In genomic region chr17:44219636-44220210, GRCh38 we compare ENCODE assay signal across 8 cellular contexts. TPM values are rescaled to one million over a fixed set of nuclear protein-coding genes. Genes with fewer than 3 reads are reported as not detected.
DNase-seq lines count a peak whose midpoint lies in the region; ATAC-seq and TF ChIP-seq lines count a peak whose summit lies in the region.

TSS of gene UBTF (minus strand) at chr17:44219675. CDS start at chr17:44218229, 1,446 bp downstream.

- no peak for TF ChIP-seq CTCF in esophagus muscularis mucosa (IDR thresholded peaks at IDR 0.05)

- peaks cover 20 to 25% (median 24%) of the 10 kb centered on the region in 4 donors for H3K36me3 ChIP-seq in esophagus muscularis mucosa
- H3K36me3 ChIP-seq in mucosa of stomach (ENCODE audit: control insufficient read depth, insufficient read depth, low read length), result peaks cover 10% of the 10 kb centered on the region

- H3K27ac ChIP-seq in esophagus muscularis mucosa (replicated peaks in 1 of 4), result peak within 1 kb of the TSS; percentile 100

- TF ChIP-seq EP300 in esophagus muscularis mucosa (IDR thresholded peaks at IDR 0.05), result no peak

- ATAC-seq in HG03175 (IDR thresholded peaks at IDR 0.05; ENCODE audit: unreplicated experiment), result peak; percentile 11
- peak; percentile 1 for ATAC-seq in stimulated activated naive CD8-positive, alpha-beta T cell treated with anti-CD3 and anti-CD28 coated beads, Interleukin-15, Interleukin-2, amounts not matched to agents 100 U/mL and 50 U/mL, for 24 hours

- H3K9ac ChIP-seq in mucosa of stomach (ENCODE audit: low read length), result peak within 1 kb of the TSS; percentile 77

- H3K27me3 ChIP-seq in esophagus muscularis mucosa (no peaks in the 10 kb centered on the region), mucosa of stomach (ENCODE audit: control insufficient read depth, insufficient read depth, low read length) (no peaks in the 10 kb centered on the region)

- DNase-seq in NCI-H1436 (lab: John Stamatoyannopoulos, UW) (peak; percentile 74), NCI-H1436 treated with DMSO at 0.1 percent for 48 hours (lab: John Stamatoyannopoulos, UW) (no peak), NCI-H82 treated with DMSO at 0.1 percent for 48 hours (lab: John Stamatoyannopoulos, UW; ENCODE audit: unreplicated experiment) (peak; percentile 48), esophagus muscularis mucosa (ENCODE audit: extremely low spot score) (peak; percentile 92)
- peak; percentile 67 to 77 for DNase-seq in activated T-cell treated with anti-CD3 and anti-CD28 coated beads, Interleukin-2, amount 50 U/mL, for 48 hours
- DNase-seq in stimulated activated naive CD8-positive, alpha-beta T cell treated with anti-CD3 and anti-CD28 coated beads, Interleukin-15, Interleukin-2, amounts not matched to agents 100 U/mL and 50 U/mL, for 24 hours, result peak; percentile 72

- H3K4me3 ChIP-seq in esophagus muscularis mucosa, result peak within 1 kb of the TSS; percentile 92 to 98 (median 96)
- peak within 1 kb of the TSS; percentile 68 for H3K4me3 ChIP-seq in mucosa of stomach (ENCODE audit: low read length)

- peaks cover 38 to 62% (median 53%) of the 10 kb centered on the region in 4 donors for H3K4me1 ChIP-seq in esophagus muscularis mucosa
- peaks cover 32% of the 10 kb centered on the region for H3K4me1 ChIP-seq in mucosa of stomach (ENCODE audit: control insufficient read depth, insufficient read depth, low read length)

- no peak for TF ChIP-seq POLR2A in esophagus muscularis mucosa (IDR thresholded peaks at IDR 0.05; ENCODE audit: low read depth)

- WGBS in esophagus muscularis mucosa, result 3% methylated on average over 18 of the region's 68 CpGs

- no peaks in the 10 kb centered on the region for H3K9me3 ChIP-seq in esophagus muscularis mucosa
- no peaks in the 10 kb centered on the region for H3K9me3 ChIP-seq in mucosa of stomach (ENCODE audit: control insufficient read depth, low read length)

- intact Hi-C loops in esophagus muscularis mucosa (cut with DNase I), result loop anchor here (2.0 kb wide), 1 partner anchor 105 kb away; the partner anchor contains the start of gene SLC25A39

RNA-seq across cellular contexts. Expression of gene UBTF, which starts in this region (rescaled TPM):
- total RNA-seq in esophagus muscularis mucosa, result 10 to 100 TPM; 48.7 to 78.8 (median 66.1) TPM
